In genomic region chr6:147621280-147621679, GRCh38 we compare ENCODE assay signal across 20 cellular contexts.
DNase-seq lines count a peak whose midpoint lies in the region; ATAC-seq and TF ChIP-seq lines count a peak whose summit lies in the region.
"Had no signal": no experiment of that assay in that cellular context is flagged by ENCODE, and none has a peak within 500 bp of the region (broad histone marks: within the 10 kb centered on the region; RNA-seq: fewer than 3 reads in every experiment).

No MANE protein-coding gene starts in this region.

- POLR2A ChIA-PET in CD4-positive, alpha-beta T cell (lab: Charles Lee) = no interaction called here

- no peak overlapping the region for H3K23ac ChIP-seq in H9 (ENCODE audit: insufficient read length, low read depth, low read length)

- H3K14ac ChIP-seq in H9 (ENCODE audit: insufficient read depth, low read length) = no peak overlapping the region

- no peak overlapping the region for H2AFZ ChIP-seq in H9 (ENCODE audit: low read length)

- H3K4me1 Mint-ChIP-seq in H9 = no peaks in the 10 kb centered on the region
- H3K4me1 Mint-ChIP-seq in CD4-positive, alpha-beta T cell (ENCODE audit: low read depth) = no peaks in the 10 kb centered on the region
- H3K4me1 Mint-ChIP-seq: immature natural killer cell had no signal

- H3K4me3 Mint-ChIP-seq in H9 = no peak overlapping the region
- no peak overlapping the region for H3K4me3 Mint-ChIP-seq in CD4-positive, alpha-beta T cell
- H3K4me3 Mint-ChIP-seq: immature natural killer cell; T-helper 1 cell treated with Interleukin-12 subunit alpha and Interleukin-12 subunit beta and Interleukin-4 antibody, amounts not matched to agents 30 μg/mL and 1 μg/mL, for 36 hours had no signal

- H3K9me3 ChIP-seq in H9 (ENCODE audit: control insufficient read depth, low read depth, low read length) = no peaks in the 10 kb centered on the region
- no peaks in the 10 kb centered on the region for H3K9me3 ChIP-seq in CD4-positive, alpha-beta T cell (ENCODE audit: control insufficient read depth, low read length)
- H3K9me3 ChIP-seq: thoracic aorta had no signal

- no peaks in the 10 kb centered on the region for H3K4me1 ChIP-seq in H9 (ENCODE audit: insufficient read depth, low read length)

- H2BK15ac ChIP-seq in H9 (ENCODE audit: low read depth, low read length) = no peak overlapping the region

- H3K27me3 Mint-ChIP-seq in H9 (ENCODE audit: low read depth) = peaks cover 5% of the 10 kb centered on the region; the same call in 1 of the 2 replicates
- no peaks in the 10 kb centered on the region for H3K27me3 Mint-ChIP-seq in CD4-positive, alpha-beta T cell

- H3K9ac ChIP-seq in H9 (ENCODE audit: extremely low read depth, insufficient read length, low read length) = no peak overlapping the region

- H2BK120ac ChIP-seq in H9 (ENCODE audit: low read depth, low read length, poor library complexity, severe bottlenecking) = no peak overlapping the region

- no peak for ATAC-seq in CD4-positive, alpha-beta T cell (ENCODE audit: poor library complexity)

- H3K79me2 ChIP-seq in H9 (ENCODE audit: insufficient read depth, low read length) = no peaks in the 10 kb centered on the region

- no peak overlapping the region for H2BK12ac ChIP-seq in H9 (ENCODE audit: insufficient read length, low read depth, low read length)

- H4K5ac ChIP-seq in H9 (ENCODE audit: insufficient read length, low read depth, low read length) = no peak overlapping the region

- CTCF ChIA-PET in CD4-positive, alpha-beta T cell (lab: Charles Lee) = no interaction called here

- H4K91ac ChIP-seq in H9 (ENCODE audit: insufficient read length, low read depth, low read length) = no peak overlapping the region

- H3K9me3 Mint-ChIP-seq in H9 = no peaks in the 10 kb centered on the region; a peak in 1 of 5 replicates
- H3K9me3 Mint-ChIP-seq in CD4-positive, alpha-beta T cell = no peaks in the 10 kb centered on the region
- H3K9me3 Mint-ChIP-seq: T-helper 1 cell treated with Interleukin-12 subunit alpha and Interleukin-12 subunit beta and Interleukin-4 antibody, amounts not matched to agents 30 μg/mL and 1 μg/mL, for 36 hours had no signal

- H3K27ac ChIP-seq in H9 (ENCODE audit: insufficient read length, low read depth, low read length) (no peak overlapping the region), dorsolateral prefrontal cortex (no peak overlapping the region)
- no peak overlapping the region for H3K27ac ChIP-seq in CD4-positive, alpha-beta T cell (ENCODE audit: low read depth, low read length)
- H3K27ac ChIP-seq: C4-2B, thoracic aorta had no signal

- no CpG with 5 or more reads among the region's 2 CpGs for WGBS in H9 (ENCODE audit: extremely low coverage, insufficient read length, low lambda C conversion rate)

- no peaks in the 10 kb centered on the region for H3K23me2 ChIP-seq in H9 (ENCODE audit: insufficient read length, low read depth, low read length, poor library complexity, severe bottlenecking)

- H3K18ac ChIP-seq in H9 (ENCODE audit: insufficient read length, low read depth, low read length) = no peak overlapping the region

- intact Hi-C loops in CD4-positive, alpha-beta T cell (cut with DNase I, micrococcal nuclease) = no loop called here
- intact Hi-C loops in dorsolateral prefrontal cortex (cut with DNase I) = no loop called here

- H3K79me1 ChIP-seq in H9 (ENCODE audit: insufficient read depth, low read depth, low read length, poor library complexity, severe bottlenecking) = no peaks in the 10 kb centered on the region

- H2BK5ac ChIP-seq in H9 (ENCODE audit: insufficient read length, low read length) = no peak overlapping the region

- H4K8ac ChIP-seq in H9 (replicated peaks; ENCODE audit: insufficient read length, low read depth, low read length) = no peak overlapping the region

- H3K27me3 ChIP-seq in H9 (ENCODE audit: insufficient read depth, low read length) (no peaks in the 10 kb centered on the region), dorsolateral prefrontal cortex (no peaks in the 10 kb centered on the region)
- no peaks in the 10 kb centered on the region for H3K27me3 ChIP-seq in CD4-positive, alpha-beta T cell (ENCODE audit: control insufficient read depth, insufficient read depth, low read length)

- no peak overlapping the region for H3K27ac Mint-ChIP-seq in H9
- no peak overlapping the region for H3K27ac Mint-ChIP-seq in CD4-positive, alpha-beta T cell
- H3K27ac Mint-ChIP-seq: immature natural killer cell; T-helper 1 cell treated with Interleukin-12 subunit alpha and Interleukin-12 subunit beta and Interleukin-4 antibody, amounts not matched to agents 30 μg/mL and 1 μg/mL, for 36 hours had no signal

- DNase-seq in H9 = no peak
- DNase-seq in T1000 (lab: John Stamatoyannopoulos, UW) = peak; percentile 55
- DNase-seq in fibroblast of the aortic adventitia (ENCODE audit: low read depth) = peak; percentile 19
- DNase-seq in skeletal muscle cell (ENCODE audit: low read depth) = peak; percentile 6
- no peak for DNase-seq in cerebellum (ENCODE audit: low spot score)
- no peak for DNase-seq in CD4-positive, alpha-beta T cell
- no peak for DNase-seq in AG20443 (ENCODE audit: low spot score)
- DNase-seq in dorsolateral prefrontal cortex = no peak
- DNase-seq: effector CD8-positive, alpha-beta T cell; HCEC 1CT; immature natural killer cell; KG1; NCI-H1417; NCI-H345; NK-92 treated with Interleukin-12 subunit alpha and Interleukin-12 subunit beta, amount 100 ng/mL, for 24 hours; SHP77; stimulated activated CD4-positive, alpha-beta T cell treated with anti-CD3 and anti-CD28 coated beads, Interleukin-4, amount 100 ng/mL, for 24 hours had no signal

- H2BK20ac ChIP-seq in H9 (ENCODE audit: low read depth, low read length, poor library complexity, severe bottlenecking) = no peak overlapping the region

- TF ChIP-seq CTCF in H9 (conservative IDR thresholded peaks at IDR 0.05) = no peak
- no peak for TF ChIP-seq CTCF in fibroblast of the aortic adventitia (IDR thresholded peaks at IDR 0.05; ENCODE audit: insufficient read depth, low read length)
- TF ChIP-seq CTCF in CD4-positive, alpha-beta T cell (IDR thresholded peaks at IDR 0.05) = no peak
- no peak for TF ChIP-seq CTCF in dorsolateral prefrontal cortex (IDR thresholded peaks at IDR 0.05 in 54 of 56, conservative IDR thresholded peaks at IDR 0.05 in 2 of 56; ENCODE audit: low read depth in 1 of 56, partially characterized antibody in 56 of 56)

- no peak overlapping the region for H3K4ac ChIP-seq in H9 (ENCODE audit: low read depth, low read length)

- no peak overlapping the region for H3K4me3 ChIP-seq in fibroblast of the aortic adventitia (ENCODE audit: low read depth, low read length)
- no peak overlapping the region for H3K4me3 ChIP-seq in skeletal muscle cell (ENCODE audit: low read depth, low read length)
- no peak overlapping the region for H3K4me3 ChIP-seq in dorsolateral prefrontal cortex
- H3K4me3 ChIP-seq: thoracic aorta had no signal

- no peak overlapping the region for H2AK5ac ChIP-seq in H9 (ENCODE audit: insufficient read length, low read length)

- H3K4me2 ChIP-seq in H9 (ENCODE audit: insufficient read depth, insufficient read length, low read length) = no peak overlapping the region

- no peaks in the 10 kb centered on the region for H4K20me1 ChIP-seq in H9 (ENCODE audit: control insufficient read depth, insufficient read depth, insufficient read length)

- H3T11ph ChIP-seq in H9 (ENCODE audit: low read length) = no peak overlapping the region

- H3K36me3 Mint-ChIP-seq in H9 (ENCODE audit: insufficient read depth in 1 of 3, low read depth in 3 of 3) = no peaks in the 10 kb centered on the region
- no peaks in the 10 kb centered on the region for H3K36me3 Mint-ChIP-seq in CD4-positive, alpha-beta T cell (ENCODE audit: low read depth)
- H3K36me3 Mint-ChIP-seq: immature natural killer cell had no signal

- H3K56ac ChIP-seq in H9 (ENCODE audit: insufficient read length, low read depth, low read length) = peak overlapping the region; percentile 70

Comparison
In these comparisons a context has a peak if more than half of its experiments do, and no peak if none do; other contexts are left out.
1. DNase-seq: peak in T1000 (single experiment), fibroblast of the aortic adventitia (single experiment) and skeletal muscle cell (single experiment); none in H9 (single experiment), cerebellum (single experiment), CD4-positive, alpha-beta T cell (0 of 10), AG20443 (single experiment) and dorsolateral prefrontal cortex (0 of 10).